ENCODE assay signal across 25 cellular contexts in the genomic region with DNA sequence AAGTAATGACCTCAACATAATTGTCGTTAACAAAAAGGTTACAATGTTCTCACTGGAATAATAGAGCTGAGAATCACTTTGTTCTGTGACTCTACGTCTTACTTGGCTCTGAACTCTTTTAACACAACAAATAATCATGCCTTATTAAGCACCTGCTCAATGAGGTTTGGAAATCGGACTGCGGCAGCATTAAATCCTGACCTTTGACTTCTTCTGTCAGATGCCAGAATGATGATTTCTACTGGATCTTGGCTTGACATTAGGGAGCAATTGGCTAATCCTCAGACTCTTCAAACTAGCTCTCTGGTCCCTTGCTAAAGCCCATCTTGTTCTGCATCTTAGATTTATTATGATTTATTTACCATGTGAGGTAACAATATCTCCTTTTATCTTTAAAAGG.
"Had no signal": no experiment of that assay in that cellular context is flagged by ENCODE, and none has a peak within 500 bp of the region (broad histone marks: within the 10 kb centered on the region; RNA-seq: fewer than 3 reads in every experiment).

No MANE protein-coding gene starts in this region.

- H3K27me3 Mint-ChIP-seq: activated CD4-positive, alpha-beta T cell treated with anti-CD3 and anti-CD28 coated beads, Interleukin-2, amount 10 ng/mL, durations not matched to agents 7 days and 5 days; activated CD8-positive, alpha-beta memory T cell treated with anti-CD3 and anti-CD28 coated beads, Interleukin-2, amount 10 ng/mL, durations not matched to agents 7 days and 5 days; activated CD8-positive, alpha-beta T cell treated with anti-CD3 and anti-CD28 coated beads for 36 hours; activated naive CD4-positive, alpha-beta T cell treated with anti-CD3 and anti-CD28 coated beads, Interleukin-2, amount 10 ng/mL, durations not matched to agents 7 days and 5 days; stimulated activated memory B cell treated with anti-CD40 and anti-IgM and Interleukin-4, amounts not matched to agents 10 μg/mL and 1 μg/mL and 100 μg/mL, for 72 hours had no signal

- H3K27me3 ChIP-seq: heart left ventricle, neutrophil, ovary, stomach, suprapubic skin, tibial nerve had no signal

- H3K4me3 Mint-ChIP-seq: activated CD4-positive, alpha-beta T cell treated with anti-CD3 and anti-CD28 coated beads, Interleukin-2, amount 10 ng/mL, durations not matched to agents 7 days and 5 days; activated CD8-positive, alpha-beta memory T cell treated with anti-CD3 and anti-CD28 coated beads, Interleukin-2, amount 10 ng/mL, durations not matched to agents 7 days and 5 days; activated CD8-positive, alpha-beta T cell treated with anti-CD3 and anti-CD28 coated beads for 36 hours; activated naive CD4-positive, alpha-beta T cell treated with anti-CD3 and anti-CD28 coated beads, Interleukin-2, amount 10 ng/mL, durations not matched to agents 7 days and 5 days; naive thymus-derived CD8-positive, alpha-beta T cell; stimulated activated memory B cell treated with anti-CD40 and anti-IgM and Interleukin-4, amounts not matched to agents 10 μg/mL and 1 μg/mL and 100 μg/mL, for 72 hours; T-helper 2 cell treated with Interferon-gamma antibody and Interleukin-4, amounts not matched to agents 5 μg/mL and 100 μg/mL, for 36 hours had no signal

- H3K4me2 ChIP-seq: smooth muscle cell had no signal

- H3K4me1 Mint-ChIP-seq: activated CD4-positive, alpha-beta T cell treated with anti-CD3 and anti-CD28 coated beads, Interleukin-2, amount 10 ng/mL, durations not matched to agents 7 days and 5 days; activated CD8-positive, alpha-beta memory T cell treated with anti-CD3 and anti-CD28 coated beads, Interleukin-2, amount 10 ng/mL, durations not matched to agents 7 days and 5 days; activated naive CD4-positive, alpha-beta T cell treated with anti-CD3 and anti-CD28 coated beads, Interleukin-2, amount 10 ng/mL, durations not matched to agents 7 days and 5 days; naive thymus-derived CD8-positive, alpha-beta T cell; stimulated activated memory B cell treated with anti-CD40 and anti-IgM and Interleukin-4, amounts not matched to agents 10 μg/mL and 1 μg/mL and 100 μg/mL, for 72 hours had no signal

- H3K9me3 ChIP-seq: neutrophil, ovary, stomach, suprapubic skin had no signal

- H3K4me3 ChIP-seq: heart left ventricle, lung, ovary, smooth muscle cell, stomach, suprapubic skin, tibial nerve had no signal

- H3K27ac ChIP-seq: heart left ventricle, neutrophil, ovary, suprapubic skin, tibial nerve, WERI-Rb-1 had no signal

- H3K36me3 ChIP-seq: heart left ventricle, neutrophil, ovary, stomach, suprapubic skin, tibial nerve, WERI-Rb-1 had no signal

- H3K4me1 ChIP-seq: heart left ventricle, suprapubic skin, tibial nerve had no signal

- DNase-seq: activated CD4-positive, alpha-beta T cell treated with anti-CD3 and anti-CD28 coated beads, Interleukin-2, amount 10 ng/mL, durations not matched to agents 7 days and 5 days; activated CD4-positive, CD25-positive, alpha-beta regulatory T cell treated with anti-CD3 and anti-CD28 coated beads, Interleukin-2, amount 50 U/mL, for 72 hours; activated CD8-positive, alpha-beta memory T cell treated with anti-CD3 and anti-CD28 coated beads, Interleukin-2, amount 10 ng/mL, durations not matched to agents 7 days and 5 days; activated CD8-positive, alpha-beta T cell treated with anti-CD3 and anti-CD28 coated beads for 36 hours; activated effector memory CD4-positive, alpha-beta T cell treated with anti-CD3 and anti-CD28 coated beads, Interleukin-2, amount 50 U/mL, for 16 hours; activated naive CD4-positive, alpha-beta T cell treated with anti-CD3 and anti-CD28 coated beads, Interleukin-2, amount 10 ng/mL, durations not matched to agents 7 days and 5 days; activated T-cell treated with anti-CD3 and anti-CD28 coated beads for 4 hours; amygdala; cerebellar nuclear complex; cortex of kidney; heart left ventricle; kidney; naive thymus-derived CD8-positive, alpha-beta T cell; ovary; stimulated activated CD4-positive, alpha-beta T cell treated with anti-CD3 and anti-CD28 coated beads, Interleukin-15, amount 100 ng/mL, for 24 hours; stomach; WERI-Rb-1 had no signal

- H3K27ac Mint-ChIP-seq: activated CD4-positive, alpha-beta T cell treated with anti-CD3 and anti-CD28 coated beads, Interleukin-2, amount 10 ng/mL, durations not matched to agents 7 days and 5 days; activated CD8-positive, alpha-beta memory T cell treated with anti-CD3 and anti-CD28 coated beads, Interleukin-2, amount 10 ng/mL, durations not matched to agents 7 days and 5 days; activated CD8-positive, alpha-beta T cell treated with anti-CD3 and anti-CD28 coated beads for 36 hours; activated naive CD4-positive, alpha-beta T cell treated with anti-CD3 and anti-CD28 coated beads, Interleukin-2, amount 10 ng/mL, durations not matched to agents 7 days and 5 days; stimulated activated memory B cell treated with anti-CD40 and anti-IgM and Interleukin-4, amounts not matched to agents 10 μg/mL and 1 μg/mL and 100 μg/mL, for 72 hours; T-helper 2 cell treated with Interferon-gamma antibody and Interleukin-4, amounts not matched to agents 5 μg/mL and 100 μg/mL, for 36 hours had no signal

- H3K9me3 Mint-ChIP-seq: activated CD4-positive, alpha-beta T cell treated with anti-CD3 and anti-CD28 coated beads, Interleukin-2, amount 10 ng/mL, durations not matched to agents 7 days and 5 days; activated CD8-positive, alpha-beta T cell treated with anti-CD3 and anti-CD28 coated beads for 36 hours; activated naive CD4-positive, alpha-beta T cell treated with anti-CD3 and anti-CD28 coated beads, Interleukin-2, amount 10 ng/mL, durations not matched to agents 7 days and 5 days; stimulated activated memory B cell treated with anti-CD40 and anti-IgM and Interleukin-4, amounts not matched to agents 10 μg/mL and 1 μg/mL and 100 μg/mL, for 72 hours; T-helper 2 cell treated with Interferon-gamma antibody and Interleukin-4, amounts not matched to agents 5 μg/mL and 100 μg/mL, for 36 hours had no signal

- H3K36me3 Mint-ChIP-seq: activated CD8-positive, alpha-beta memory T cell treated with anti-CD3 and anti-CD28 coated beads, Interleukin-2, amount 10 ng/mL, durations not matched to agents 7 days and 5 days; activated naive CD4-positive, alpha-beta T cell treated with anti-CD3 and anti-CD28 coated beads, Interleukin-2, amount 10 ng/mL, durations not matched to agents 7 days and 5 days; naive thymus-derived CD8-positive, alpha-beta T cell; stimulated activated memory B cell treated with anti-CD40 and anti-IgM and Interleukin-4, amounts not matched to agents 10 μg/mL and 1 μg/mL and 100 μg/mL, for 72 hours had no signal

- ATAC-seq: activated CD8-positive, alpha-beta memory T cell treated with anti-CD3 and anti-CD28 coated beads, Interleukin-2, amount 10 ng/mL, durations not matched to agents 7 days and 5 days; activated CD8-positive, alpha-beta T cell treated with anti-CD3 and anti-CD28 coated beads for 36 hours; heart left ventricle; naive thymus-derived CD8-positive, alpha-beta T cell; sciatic nerve; stimulated activated memory B cell treated with anti-CD40 and anti-IgM and Interleukin-4, amounts not matched to agents 10 μg/mL and 1 μg/mL and 100 μg/mL, for 72 hours had no signal
